8 cellular contexts compared by ENCODE assay signal in the genomic region with DNA sequence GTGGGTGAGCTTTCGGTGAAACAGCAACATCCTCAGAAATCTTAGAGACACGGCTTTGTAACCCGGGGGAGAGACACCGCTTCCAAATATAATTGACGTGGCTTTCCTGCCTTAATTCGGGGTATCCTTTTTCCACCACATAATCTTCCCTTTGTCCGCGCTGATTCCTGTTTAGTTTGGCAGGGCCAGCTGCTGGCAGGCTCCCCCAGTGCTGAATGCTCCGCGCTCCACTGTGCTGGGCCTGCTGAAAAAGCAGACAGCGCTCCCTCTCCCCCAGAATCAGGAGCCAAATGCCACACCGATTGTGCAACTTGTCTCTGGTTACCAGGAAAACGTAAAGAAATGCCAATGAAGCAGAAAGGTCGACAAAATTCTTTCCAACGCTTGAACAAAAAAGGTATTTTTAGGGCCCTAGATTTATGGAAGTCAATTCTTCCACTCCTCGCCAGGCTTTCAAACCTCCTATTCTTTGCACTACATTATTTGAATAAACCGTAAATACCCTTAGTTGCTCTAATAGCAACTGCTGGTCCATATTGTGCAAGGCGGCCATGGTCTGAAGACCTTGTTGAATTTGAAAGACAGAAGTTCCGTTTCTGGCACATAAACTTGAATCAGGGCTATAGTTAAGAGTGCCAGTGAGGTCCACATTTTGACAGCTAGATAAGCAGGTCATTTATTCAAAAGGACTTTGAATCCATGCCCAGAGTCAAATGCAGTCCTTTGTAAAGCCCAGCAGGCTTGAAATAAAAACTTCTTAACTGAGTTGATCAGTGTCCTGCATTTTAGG.
A peak's percentile ranks its signal among the peaks of the same experiment; 100 is the strongest.
DNase-seq lines count a peak whose midpoint lies in the region; ATAC-seq, FAIRE-seq and TF ChIP-seq lines count a peak whose summit lies in the region.

No MANE protein-coding gene starts in this region.

- BruUV-seq in K562 (replicated peaks; lab: Mats Ljungman, UMichigan) (no TSS peak), PC-9 (replicated peaks; lab: Mats Ljungman, UMichigan) (no TSS peak), mammary epithelial cell (replicated peaks; lab: Mats Ljungman, UMichigan) (no TSS peak)

- H3K36me3 ChIP-seq in K562 (ENCODE audit: control insufficient read depth, insufficient read depth, low read length) (no peaks in the 10 kb centered on the region), kidney epithelial cell (ENCODE audit: control insufficient read depth, insufficient read depth, low read length) (no peaks in the 10 kb centered on the region), PC-9 (ENCODE audit: low read depth) (no peaks in the 10 kb centered on the region), mammary epithelial cell (ENCODE audit: insufficient read depth, low read length) (no peaks in the 10 kb centered on the region)

- DNase-seq in NCI-H2107 treated with DMSO at 0.1 percent for 48 hours (lab: John Stamatoyannopoulos, UW; ENCODE audit: unreplicated experiment) (peak; percentile 65), K562 (ENCODE audit: extremely low read depth in 1 of 4, low spot score in 3 of 4) (no peak), kidney epithelial cell (ENCODE audit: low read depth) (peak; percentile 57), PC-9 (no peak), mammary epithelial cell (no peak), mesenteric fat pad (ENCODE audit: low spot score) (no peak)
- DNase-seq in stimulated activated naive CD8-positive, alpha-beta T cell treated with anti-CD3 and anti-CD28 coated beads, Interleukin-15, amount 100 ng/mL, for 72 hours, result no peak

- intact Hi-C loops in K562 (cut with micrococcal nuclease), result no loop called here
- intact Hi-C loops in PC-9 (cut with micrococcal nuclease; ENCODE audit: unreplicated experiment), result no loop called here
- intact Hi-C loops in mammary epithelial cell (cut with micrococcal nuclease), result no loop called here

- no peaks in the 10 kb centered on the region for H3F3A ChIP-seq in PC-9 (ENCODE audit: insufficient read depth, low read depth)

- peaks cover 11% of the 10 kb centered on the region for H3K27me3 Mint-ChIP-seq in stimulated activated naive CD8-positive, alpha-beta T cell treated with anti-CD3 and anti-CD28 coated beads, Interleukin-15, amount 100 ng/mL, for 72 hours

- H3K9me2 ChIP-seq in PC-9 (ENCODE audit: insufficient read depth), result no peaks in the 10 kb centered on the region

- H3K9me3 Mint-ChIP-seq in stimulated activated naive CD8-positive, alpha-beta T cell treated with anti-CD3 and anti-CD28 coated beads, Interleukin-15, amount 100 ng/mL, for 72 hours, result peaks cover 0 to 4% of the 10 kb centered on the region in 2 donors

- no peak for TF ChIP-seq EP300 in K562 (IDR thresholded peaks at IDR 0.05; ENCODE audit: low read length)

- H3K9me3 ChIP-seq in K562 (replicated peaks; ENCODE audit: control insufficient read depth, insufficient read depth, low read depth, low read length) (no peaks in the 10 kb centered on the region), PC-9 (ENCODE audit: insufficient read depth, low read depth) (no peaks in the 10 kb centered on the region), mammary epithelial cell (replicated peaks; ENCODE audit: insufficient read depth, low read length) (no peaks in the 10 kb centered on the region)

- TF ChIP-seq RAD21 in K562 (CRISPR knock-in tag; conservative IDR thresholded peaks at IDR 0.05 in 1 of 2, IDR thresholded peaks at IDR 0.05 in 1 of 2), result no peak

- peaks cover 46% of the 10 kb centered on the region for H3K4me1 Mint-ChIP-seq in stimulated activated naive CD8-positive, alpha-beta T cell treated with anti-CD3 and anti-CD28 coated beads, Interleukin-15, amount 100 ng/mL, for 72 hours

- dilution Hi-C loops in mammary epithelial cell (cut with HindIII; ENCODE audit: low sequenced_read_pairs), result no loop called here

- in situ Hi-C loops in K562 (cut with MboI) (no loop called here), mammary epithelial cell (cut with MboI; ENCODE audit: low sequenced_read_pairs in 2 of 2) (no loop called here)

- H3K27ac ChIP-seq in K562 (ENCODE audit: extremely low read depth, low read depth, low read length) (no peak overlapping the region), PC-9 (no peak overlapping the region), mammary epithelial cell (ENCODE audit: insufficient read depth, low read depth, low read length) (no peak overlapping the region)

- CTCF ChIA-PET in K562 (lab: Yijun Ruan, JAX; ENCODE audit: low intra/inter-chr PET ratio) (no interaction called here), PC-9 (lab: Charles Lee) (no interaction called here), mammary epithelial cell (lab: Charles Lee; ENCODE audit: low non-redundant PET) (no interaction called here)

- FAIRE-seq in K562 (lab: Jason Lieb, UNC), result no peak

- peak overlapping the region; percentile 87 to 90 for H3K27ac Mint-ChIP-seq in stimulated activated naive CD8-positive, alpha-beta T cell treated with anti-CD3 and anti-CD28 coated beads, Interleukin-15, amount 100 ng/mL, for 72 hours

- TF ChIP-seq CTCF in K562 (IDR thresholded peaks at IDR 0.05 in 2 of 3, conservative IDR thresholded peaks at IDR 0.05 in 1 of 3; ENCODE audit: insufficient read depth in 2 of 3, low read depth in 1 of 3, low read length in 3 of 3), result no peak
- no peak for TF ChIP-seq CTCF in kidney epithelial cell (IDR thresholded peaks at IDR 0.05; ENCODE audit: insufficient read depth, low read length, poor library complexity, severe bottlenecking)
- no peak for TF ChIP-seq CTCF in PC-9 (conservative IDR thresholded peaks at IDR 0.05)
- no peak for TF ChIP-seq CTCF in mammary epithelial cell (conservative IDR thresholded peaks at IDR 0.05 in 1 of 2, IDR thresholded peaks at IDR 0.05 in 1 of 2; ENCODE audit: extremely low read depth in 1 of 2, insufficient read depth in 1 of 2, low read depth in 1 of 2, low read length in 2 of 2)

- POLR2A ChIA-PET in K562 (lab: Yijun Ruan, JAX) (interaction anchor here (1.6 kb wide), 1 partner anchor 14 kb away, joined by 7 read pairs; no protein-coding TSS in a partner anchor), PC-9 (lab: Charles Lee; ENCODE audit: unreplicated experiment) (no interaction called here)

- no peak overlapping the region for H3K9ac ChIP-seq in K562 (ENCODE audit: insufficient read depth in 1 of 2, low read depth in 2 of 2, low read length in 2 of 2)
- no peak overlapping the region for H3K9ac ChIP-seq in mammary epithelial cell (ENCODE audit: insufficient read depth, low read length)

- H3K4me3 Mint-ChIP-seq in stimulated activated naive CD8-positive, alpha-beta T cell treated with anti-CD3 and anti-CD28 coated beads, Interleukin-15, amount 100 ng/mL, for 72 hours, result peak overlapping the region; percentile 67 to 83

- no peaks in the 10 kb centered on the region for H3K27me3 ChIP-seq in K562 (ENCODE audit: control insufficient read depth in 2 of 2, insufficient read depth in 2 of 2, low read length in 2 of 2)
- no peaks in the 10 kb centered on the region for H3K27me3 ChIP-seq in kidney epithelial cell (ENCODE audit: control insufficient read depth, insufficient read depth, low read length)
- no peaks in the 10 kb centered on the region for H3K27me3 ChIP-seq in PC-9 (ENCODE audit: insufficient read depth, low read depth)
- H3K27me3 ChIP-seq in mammary epithelial cell (ENCODE audit: insufficient read depth, low read length), result no peaks in the 10 kb centered on the region

- H4K20me1 ChIP-seq in K562 (replicated peaks; ENCODE audit: control insufficient read depth, insufficient read depth, low read length) (no peaks in the 10 kb centered on the region), PC-9 (ENCODE audit: insufficient read depth) (no peaks in the 10 kb centered on the region), mammary epithelial cell (ENCODE audit: insufficient read depth, low read length) (no peaks in the 10 kb centered on the region)

- H3K79me2 ChIP-seq in K562 (ENCODE audit: control insufficient read depth, insufficient read depth, low read length) (no peaks in the 10 kb centered on the region), PC-9 (ENCODE audit: low read depth) (no peaks in the 10 kb centered on the region), mammary epithelial cell (ENCODE audit: insufficient read depth, low read length) (no peaks in the 10 kb centered on the region)

- ATAC-seq in K562, result no peak
- ATAC-seq in stimulated activated naive CD8-positive, alpha-beta T cell treated with anti-CD3 and anti-CD28 coated beads, Interleukin-15, amount 100 ng/mL, for 72 hours, result peak; percentile 3
- ATAC-seq in HG03378 (IDR thresholded peaks at IDR 0.05; ENCODE audit: unreplicated experiment), result no peak

- no peaks in the 10 kb centered on the region for H3K9me1 ChIP-seq in K562 (ENCODE audit: control insufficient read depth, insufficient read depth, low read length)

- no peak overlapping the region; the same call in 1 of the 2 replicates for H3K4me2 ChIP-seq in K562 (ENCODE audit: insufficient read depth, low read length)
- H3K4me2 ChIP-seq in PC-9, result no peak overlapping the region
- no peak overlapping the region for H3K4me2 ChIP-seq in mammary epithelial cell (ENCODE audit: insufficient read depth, low read depth, low read length)

- H3K4me3 ChIP-seq in K562 (no peak overlapping the region), kidney epithelial cell (ENCODE audit: low read depth, low read length) (no peak overlapping the region), PC-9 (no peak overlapping the region), mammary epithelial cell (replicated peaks in 1 of 3; ENCODE audit: insufficient read depth in 1 of 3, low read depth in 2 of 3, low read length in 3 of 3) (no peak overlapping the region)

- H3K4me1 ChIP-seq in K562 (replicated peaks in 1 of 2; ENCODE audit: control insufficient read depth in 2 of 2, insufficient read depth in 2 of 2, low read length in 2 of 2), result peaks cover 0 to 6% of the 10 kb centered on the region in 2 experiments; a peak in 2 of 5 replicates
- H3K4me1 ChIP-seq in PC-9 (replicated peaks; ENCODE audit: insufficient read depth), result no peaks in the 10 kb centered on the region
- H3K4me1 ChIP-seq in mammary epithelial cell (ENCODE audit: insufficient read depth, low read length), result no peaks in the 10 kb centered on the region

- WGBS in K562 (ENCODE audit: insufficient coverage, low coverage, missing lambda C conversion rate), result 22% methylated on average over 15 of the region's 19 CpGs
- 95% methylated on average over 17 of the region's 19 CpGs for WGBS in mammary epithelial cell (ENCODE audit: low coverage, missing lambda C conversion rate)

- H2AFZ ChIP-seq in K562 (ENCODE audit: low read depth, low read length), result peak overlapping the region; percentile 66
- no peak overlapping the region for H2AFZ ChIP-seq in PC-9
- no peak overlapping the region for H2AFZ ChIP-seq in mammary epithelial cell (ENCODE audit: low read depth, low read length)

- TF ChIP-seq POLR2A in K562 (conservative IDR thresholded peaks at IDR 0.05), result no peak

TF ChIP-seq in K562, 482 proteins besides CTCF, POLR2A, EP300 and RAD21 (continues in another document):
- TF ChIP-seq, protein P1, sequence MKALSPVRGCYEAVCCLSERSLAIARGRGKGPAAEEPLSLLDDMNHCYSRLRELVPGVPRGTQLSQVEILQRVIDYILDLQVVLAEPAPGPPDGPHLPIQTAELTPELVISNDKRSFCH (CRISPR knock-in tag; IDR thresholded peaks at IDR 0.05), result no peak
- TF ChIP-seq, protein P1 (tag; IDR thresholded peaks at IDR 0.05), result 0 out of 2 replicates have a peak, but pooled peaks have one; percentile 12
- TF ChIP-seq SMARCA4 (IDR thresholded peaks at IDR 0.05) (no peak), GTF2A2 (tag; IDR thresholded peaks at IDR 0.05) (no peak)

Comparison
In these comparisons a context has a peak if more than half of its experiments do, and no peak if none do; other contexts are left out.
1. DNase-seq: peak in NCI-H2107 treated with DMSO at 0.1 percent for 48 hours (single experiment) and kidney epithelial cell (single experiment); none in K562 (0 of 4), stimulated activated naive CD8-positive, alpha-beta T cell treated with anti-CD3 and anti-CD28 coated beads, Interleukin-15, amount 100 ng/mL, for 72 hours (0 of 2), PC-9 (0 of 2), mammary epithelial cell (single experiment) and mesenteric fat pad (single experiment).